22 cellular contexts compared by ENCODE assay signal in the genomic region with DNA sequence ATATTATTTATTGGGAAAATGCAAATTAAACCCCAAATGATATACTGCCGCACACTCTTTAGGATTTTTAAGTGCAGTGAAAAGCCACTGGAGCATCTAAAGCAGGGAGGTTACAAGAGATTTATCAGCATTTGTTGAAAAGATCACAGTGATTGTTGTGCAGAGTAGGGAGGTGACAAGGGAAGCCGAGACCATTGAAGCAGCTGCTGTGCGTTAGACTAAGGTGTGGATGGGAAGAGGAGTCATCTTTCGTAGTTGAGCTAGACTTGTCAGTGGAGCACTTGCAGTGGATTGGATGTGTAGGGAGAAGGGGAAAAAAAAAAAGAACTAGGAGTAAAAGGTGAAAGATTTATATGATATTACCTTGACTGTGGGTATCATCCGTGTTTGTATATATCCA.
"Had no signal": no experiment of that assay in that cellular context is flagged by ENCODE, and none has a peak within 500 bp of the region (broad histone marks: within the 10 kb centered on the region; RNA-seq: fewer than 3 reads in every experiment).

No MANE protein-coding gene starts in this region.

- DNase-seq: cortex of kidney; foreskin fibroblast; gastrocnemius medialis; head of caudate nucleus; left lung; mesenchymal stem cell; mucosa of descending colon; naive thymus-derived CD4-positive, alpha-beta T cell; nephron progenitor cell; nucleus accumbens; stimulated activated CD4-positive, alpha-beta T cell treated with anti-CD3 and anti-CD28 coated beads, Interleukin-12 subunit alpha, Interleukin-12 subunit beta, amount 100 ng/mL, for 4 hours; stimulated activated CD4-positive, alpha-beta T cell treated with anti-CD3 and anti-CD28 coated beads, Interleukin-1b, Interleukin-23, amount 100 ng/mL, for 48 hours; stimulated activated CD4-positive, alpha-beta T cell treated with anti-CD3 and anti-CD28 coated beads, Interleukin-4, amount 100 ng/mL, for 1 hour; stimulated activated CD8-positive, alpha-beta memory T cell treated with anti-CD3 and anti-CD28 coated beads, Interleukin-4, amount 100 ng/mL, for 48 hours; stimulated activated naive CD4-positive, alpha-beta T cell; stimulated activated naive CD8-positive, alpha-beta T cell treated with anti-CD3 and anti-CD28 coated beads, Interleukin-15, amount 100 ng/mL, for 72 hours; transverse colon; upper lobe of right lung; uterus had no signal

- H3K4me1 Mint-ChIP-seq: mesothelial cell of epicardium; stimulated activated naive CD8-positive, alpha-beta T cell treated with anti-CD3 and anti-CD28 coated beads, Interleukin-15, amount 100 ng/mL, for 72 hours had no signal

- H3K27ac Mint-ChIP-seq: mesothelial cell of epicardium; naive thymus-derived CD4-positive, alpha-beta T cell; nephron progenitor cell had no signal

- ATAC-seq: esophagus mucosa; gastrocnemius medialis; left lung; mucosa of descending colon; naive thymus-derived CD4-positive, alpha-beta T cell; sciatic nerve; stimulated activated naive CD8-positive, alpha-beta T cell treated with anti-CD3 and anti-CD28 coated beads, Interleukin-15, amount 100 ng/mL, for 72 hours; upper lobe of right lung had no signal

- H3K36me3 Mint-ChIP-seq: mesothelial cell of epicardium; naive thymus-derived CD4-positive, alpha-beta T cell had no signal

- H3K9me3 Mint-ChIP-seq: nephron progenitor cell had no signal

- H3K4me3 Mint-ChIP-seq: mesothelial cell of epicardium; naive thymus-derived CD4-positive, alpha-beta T cell; nephron progenitor cell; stimulated activated naive CD8-positive, alpha-beta T cell treated with anti-CD3 and anti-CD28 coated beads, Interleukin-15, amount 100 ng/mL, for 72 hours had no signal
